ENCODE assay signal across 8 cellular contexts in the genomic region with DNA sequence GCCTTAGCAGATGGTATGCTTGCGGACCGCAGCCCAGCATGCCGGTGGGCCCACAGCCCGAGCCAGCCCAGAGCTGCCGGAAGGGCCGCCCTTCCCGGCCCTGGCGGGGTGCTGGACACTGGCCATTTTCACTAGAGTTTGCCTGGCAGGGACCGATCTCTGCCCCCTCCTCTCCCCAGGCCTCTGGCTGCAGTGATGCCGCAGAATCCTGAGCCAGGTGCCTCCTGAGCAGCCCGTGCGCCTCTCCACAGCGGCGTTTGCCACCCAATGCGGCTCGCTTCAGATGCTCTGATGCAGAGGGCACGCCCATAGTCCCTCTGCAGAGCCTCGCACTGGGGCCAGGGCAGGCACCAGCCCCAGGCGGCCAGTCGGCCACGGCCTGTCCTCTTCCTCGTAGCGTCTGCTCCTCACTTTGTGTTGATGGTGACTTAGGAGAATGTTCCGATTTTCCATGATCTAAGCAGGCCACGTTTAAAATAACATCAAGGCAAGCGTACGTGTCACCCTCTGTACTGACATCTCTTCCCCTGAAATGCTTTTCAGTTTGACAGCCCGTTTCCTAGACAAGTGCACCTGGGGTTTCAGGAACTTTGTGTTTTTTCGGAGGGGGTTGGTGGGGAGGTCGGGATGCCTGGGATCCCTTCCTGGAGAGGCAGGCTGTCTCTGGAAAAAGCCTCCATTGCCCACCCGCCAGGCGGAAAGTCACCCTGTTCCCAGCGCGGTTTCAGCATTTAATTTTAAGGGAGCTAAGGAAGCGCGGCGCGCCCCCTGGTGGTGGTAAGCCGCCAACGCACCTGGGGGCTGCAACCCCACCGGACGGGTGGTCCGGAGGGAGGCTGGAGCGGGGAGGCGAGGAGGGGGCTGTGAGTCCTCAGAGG. TPM values are rescaled to one million over a fixed set of nuclear protein-coding genes. Genes with fewer than 3 reads are reported as not detected.
A peak's percentile ranks its signal among the peaks of the same experiment; 100 is the strongest.
DNase-seq lines count a peak whose midpoint lies in the region; ATAC-seq, FAIRE-seq and TF ChIP-seq lines count a peak whose summit lies in the region.

No MANE protein-coding gene starts in this region.

- intact Hi-C loops in HCT116 (cut with micrococcal nuclease) (loop anchor here (1.0 kb wide), 1 partner anchor 128 kb away; no protein-coding TSS in a partner anchor), ovary (cut with DNase I) (loop anchor here (2.0 to 10.0 kb wide), 6 partner anchors 61 to 353 kb away; partner anchors contain the start of gene NCS1 (in 3 of the 4)), testis (cut with DNase I; ENCODE audit: low total_unique reads) (loop anchor here (5.0 to 10.0 kb wide), 2 partner anchors 128 to 351 kb away; no protein-coding TSS in a partner anchor)

- H3K4me2 ChIP-seq in BLaER1 (peak overlapping the region; percentile 32), HCT116 (ENCODE audit: low read length) (no peak overlapping the region)

- no peak overlapping the region for H2AFZ ChIP-seq in HCT116 (ENCODE audit: low read depth, low read length, poor library complexity, severe bottlenecking)

- H3K27ac ChIP-seq in BLaER1 (no peak overlapping the region), HCT116 (ENCODE audit: low read depth, low read length) (no peak overlapping the region; the same call in 1 of the 2 replicates), ovary (no peak overlapping the region), testis (no peak overlapping the region)

- TF ChIP-seq CTCF in HCT116 (IDR thresholded peaks at IDR 0.05 in 2 of 3, conservative IDR thresholded peaks at IDR 0.05 in 1 of 3; ENCODE audit: borderline replicate concordance in 1 of 3, insufficient read depth in 1 of 3, low read depth in 2 of 3, low read length in 2 of 3) = peak; percentile 86 to 98 (median 97)
- TF ChIP-seq CTCF in ovary (IDR thresholded peaks at IDR 0.05) = peak; percentile 96 to 99 (median 98)
- TF ChIP-seq CTCF in testis (IDR thresholded peaks at IDR 0.05) = peak; percentile 97 to 100 (median 98)

- H3K9me3 ChIP-seq in BLaER1 = no peaks in the 10 kb centered on the region
- H3K9me3 ChIP-seq in HCT116 (ENCODE audit: control insufficient read depth in 1 of 2, insufficient read depth in 1 of 2, low read depth in 1 of 2, low read length in 2 of 2) = no peaks in the 10 kb centered on the region
- H3K9me3 ChIP-seq in ovary = no peaks in the 10 kb centered on the region
- H3K9me3 ChIP-seq in testis = no peaks in the 10 kb centered on the region

- H3K4me3 ChIP-seq in BLaER1 (no peak overlapping the region), HCT116 (replicated peaks in 1 of 2; ENCODE audit: low read depth in 1 of 2, low read length in 2 of 2) (no peak overlapping the region), ovary (no peak overlapping the region), testis (no peak overlapping the region)

- RAD21 ChIA-PET in HCT116 (lab: Charles Lee; ENCODE audit: low non-redundant PET in 1 of 2, low total read pairs in 2 of 2, uncharacterized antibody in 2 of 2, unreplicated experiment in 2 of 2) = interaction anchor here in 1 of 2 experiments (1.0 kb wide), 1 partner anchor 128 kb away, joined by 5 read pairs; no protein-coding TSS in a partner anchor

- 46 to 50% (median 49%) methylated on average over 41 to 45 of the region's 45 CpGs for WGBS in ovary, 3 donors
- 52 to 66% methylated on average over 24 to 45 of the region's 45 CpGs for WGBS in testis, 2 donors

- TF ChIP-seq EP300 in ovary (IDR thresholded peaks at IDR 0.05) = no peak

- no peaks in the 10 kb centered on the region for H3K9me2 ChIP-seq in HCT116 (ENCODE audit: insufficient read depth)

- peak; percentile 89 for TF ChIP-seq RAD21 in HCT116 (IDR thresholded peaks at IDR 0.05; ENCODE audit: low read depth)

- peak; percentile 49 for ATAC-seq in HCT116
- no peak for ATAC-seq in GM18873 (IDR thresholded peaks at IDR 0.05; ENCODE audit: low FRiP score, unreplicated experiment)

- no peak for TF ChIP-seq POLR2A in HCT116 (IDR thresholded peaks at IDR 0.05; ENCODE audit: borderline replicate concordance, extremely low read depth, insufficient read depth, insufficient read length)
- TF ChIP-seq POLR2A in ovary (IDR thresholded peaks at IDR 0.05) = peak; percentile 17
- no peak for TF ChIP-seq POLR2A in testis (IDR thresholded peaks at IDR 0.05)

- H3K9ac ChIP-seq in BLaER1 (no peak overlapping the region), HCT116 (ENCODE audit: low read length) (no peak overlapping the region)

- H3K4me1 ChIP-seq in BLaER1 (peaks cover 42% of the 10 kb centered on the region), HCT116 (ENCODE audit: control insufficient read depth in 1 of 2, insufficient read depth in 2 of 2, low read length in 2 of 2) (peaks cover 0 to 9% of the 10 kb centered on the region in 2 experiments; a peak in 1 of 4 replicates), ovary (ENCODE audit: insufficient read depth) (peaks cover 3% of the 10 kb centered on the region), testis (no peaks in the 10 kb centered on the region)

- FAIRE-seq in RCC 7860 (lab: Jason Lieb, UNC) = no peak

- no peak for DNase-seq in HCT116 (ENCODE audit: low read depth, low spot score)
- peak; percentile 20 for DNase-seq in RCC 7860 (ENCODE audit: low spot score)
- DNase-seq in activated T-helper 9 cell treated with anti-CD3 and anti-CD28 coated beads, Interleukin-2, amount 50 U/mL, for 16 hours (ENCODE audit: low read depth) = peak; percentile 59
- DNase-seq in fibroblast of the conjunctiva (ENCODE audit: low read depth) = peak; percentile 29
- peak; percentile 63 to 86 (median 79) for DNase-seq in ovary
- DNase-seq in testis = peak; percentile 78

- POLR2A ChIA-PET in HCT116 (lab: Charles Lee) = no interaction called here

- 0 out of 2 replicates have a peak, but pooled peaks cover 11% of the 10 kb centered on the region for H4K20me1 ChIP-seq in BLaER1
- no peaks in the 10 kb centered on the region for H4K20me1 ChIP-seq in HCT116 (ENCODE audit: insufficient read depth)

- BruUV-seq in HCT116 (replicated peaks; lab: Mats Ljungman, UMichigan) = no TSS peak

- H3K79me2 ChIP-seq in HCT116 (ENCODE audit: insufficient read depth, low read length) = no peaks in the 10 kb centered on the region

- peaks cover 39% of the 10 kb centered on the region for H3K36me3 ChIP-seq in BLaER1
- peaks cover 8 to 9% of the 10 kb centered on the region in 2 experiments; a peak in 3 of 4 replicates for H3K36me3 ChIP-seq in HCT116 (ENCODE audit: control insufficient read depth in 1 of 2, insufficient read depth in 2 of 2, low read length in 2 of 2)
- no peaks in the 10 kb centered on the region for H3K36me3 ChIP-seq in ovary
- H3K36me3 ChIP-seq in testis (ENCODE audit: low read depth, missing control alignments) = no peaks in the 10 kb centered on the region

- H3K27me3 ChIP-seq in BLaER1 = no peaks in the 10 kb centered on the region
- H3K27me3 ChIP-seq in HCT116 (ENCODE audit: insufficient read depth, low read length) = no peaks in the 10 kb centered on the region
- H3K27me3 ChIP-seq in ovary = no peaks in the 10 kb centered on the region
- no peaks in the 10 kb centered on the region for H3K27me3 ChIP-seq in testis

- CTCF ChIA-PET in HCT116 (lab: Charles Lee) = interaction anchor here (0.7 to 1.0 kb wide), 6 partner anchors 8 to 129 kb away, joined by 3 to 7 read pairs (median 4); no protein-coding TSS in a partner anchor

TF ChIP-seq in HCT116, 20 proteins besides CTCF, POLR2A, EP300 and RAD21:
- no peak for TF ChIP-seq ATF3 (IDR thresholded peaks at IDR 0.05)
- no peak for TF ChIP-seq POLR2AphosphoS5 (IDR thresholded peaks at IDR 0.05; ENCODE audit: low read depth, low read length)
- TF ChIP-seq YY1 (IDR thresholded peaks at IDR 0.05; ENCODE audit: extremely low read depth, insufficient replicate concordance, low read depth, low read length) = no peak
- no peak for TF ChIP-seq SRF (IDR thresholded peaks at IDR 0.05; ENCODE audit: low read depth)
- TF ChIP-seq EZH2phosphoT487 (IDR thresholded peaks at IDR 0.05; ENCODE audit: borderline replicate concordance) = no peak

RNA-seq across cellular contexts. Expression of gene HMCN2, which starts 29.8 kb away (rescaled TPM):
- total RNA-seq in HCT116 (2021; ENCODE audit: unreplicated experiment) = 0.22 TPM
- 0.20 and 0.55 TPM in 2 replicates for polyA plus RNA-seq in HCT116 (2012)
- total RNA-seq in ovary = 1 to 10 TPM in 3 of 7 donors, under 1 TPM in 4; 0.12 to 4.2 (median 0.96) TPM
- polyA plus RNA-seq in ovary = 1 to 10 TPM in 1 of 2 donors, under 1 TPM in 1; 0.98 to 1.5 TPM
- 10 to 100 TPM; 10.2 to 15.5 TPM for total RNA-seq in testis
- 17.7 TPM for polyA plus RNA-seq in testis (ENCODE audit: insufficient read depth, low read depth, low replicate concordance)
